ENCODE assay signal across 29 cellular contexts in genomic region chr13:32257649-32258048, GRCh38. TPM values are rescaled to one million over a fixed set of nuclear protein-coding genes. Genes with fewer than 3 reads are reported as not detected.
DNase-seq lines count a peak whose midpoint lies in the region; ATAC-seq and TF ChIP-seq lines count a peak whose summit lies in the region.
"Had no signal": no experiment of that assay in that cellular context is flagged by ENCODE, and none has a peak within 500 bp of the region (broad histone marks: within the 10 kb centered on the region; RNA-seq: fewer than 3 reads in every experiment).

No MANE protein-coding gene starts in this region.

- intact Hi-C loops in heart left ventricle (cut with DNase I), result no loop called here
- intact Hi-C loops in Right ventricle myocardium inferior (cut with DNase I), result no loop called here

- no peaks in the 10 kb centered on the region for H3K27me3 ChIP-seq in heart left ventricle
- H3K27me3 ChIP-seq: SJSA1 had no signal

- peaks cover 5 to 92% (median 46%) of the 10 kb centered on the region in 12 donors for H3K4me1 ChIP-seq in heart left ventricle
- H3K4me1 ChIP-seq: A549 had no signal

- no peak for DNase-seq in heart left ventricle
- DNase-seq in Right ventricle myocardium inferior (ENCODE audit: missing footprints), result no peak
- DNase-seq in DMS53 treated with DMSO at 0.1 percent for 48 hours (lab: John Stamatoyannopoulos, UW; ENCODE audit: unreplicated experiment), result peak; percentile 81
- peak; percentile 2 for DNase-seq in NCI-H69 (lab: John Stamatoyannopoulos, UW)
- DNase-seq in germinal center (ENCODE audit: low spot score), result no peak
- DNase-seq in NCI-H82 treated with DMSO at 0.1 percent for 48 hours (lab: John Stamatoyannopoulos, UW; ENCODE audit: unreplicated experiment), result no peak
- DNase-seq: AML-193; CD8-positive, alpha-beta T cell; DMS 273 treated with DMSO at 0.1 percent for 48 hours; H9; Kasumi-1; MV-4-11; NCI-H1105; NCI-H1436 treated with DMSO at 0.1 percent for 48 hours; NCI-H187 treated with DMSO at 0.1 percent for 48 hours; NCI-H2107; NCI-H524; NK-92 treated with Interleukin-12 subunit alpha and Interleukin-12 subunit beta, amount 100 ng/mL, for 24 hours; PC-3; T-helper 2 cell had no signal

- peak overlapping the region in 2 of 12 donors; percentile 2 to 10 for H3K4me3 ChIP-seq in heart left ventricle
- H3K4me3 ChIP-seq: A549, GM23338, K562, SJSA1 had no signal

- peaks cover 0 to 46% (median 6%) of the 10 kb centered on the region in 9 donors for H3K36me3 ChIP-seq in heart left ventricle
- H3K36me3 ChIP-seq: SJSA1 had no signal

- no peak for TF ChIP-seq CTCF in heart left ventricle (IDR thresholded peaks at IDR 0.05)

- TF ChIP-seq POLR2A in heart left ventricle (IDR thresholded peaks at IDR 0.05), result no peak

- no peaks in the 10 kb centered on the region for H3K9me3 ChIP-seq in heart left ventricle
- H3K9me3 ChIP-seq: A549, SJSA1 had no signal

- no peak for ATAC-seq in heart left ventricle
- no peak for ATAC-seq in Right ventricle myocardium inferior
- no peak for ATAC-seq in GM18861 (IDR thresholded peaks at IDR 0.05; ENCODE audit: unreplicated experiment)
- ATAC-seq: A549; CD8-positive, alpha-beta T cell; GM23338; K562; PC-3 had no signal

- peak overlapping the region in 7 of 12 donors; percentile 25 to 92 (median 88) for H3K27ac ChIP-seq in heart left ventricle
- H3K27ac ChIP-seq: A549, SJSA1 had no signal

RNA-seq across cellular contexts. Expression of gene ZAR1L, which starts 57.5 kb away (rescaled TPM):
- total RNA-seq in heart left ventricle (not detected), Right ventricle myocardium inferior (not detected)
- polyA plus RNA-seq in heart left ventricle, result not detected
- total RNA-seq: CD8-positive, alpha-beta T cell; Daoy; G401; H9; HT1080; K562; MCF 10A; PC-3 had no signal
- polyA plus RNA-seq: A549, K562 had no signal

RNA-seq across cellular contexts. Expression of gene BRCA2, which starts 57.7 kb away (rescaled TPM):
- 1 to 10 TPM in 2 of 9 donors, under 1 TPM in 7; 0.13 to 5.2 (median 0.42) TPM for total RNA-seq in heart left ventricle
- under 1 TPM; 0.04 to 0.12 TPM for polyA plus RNA-seq in heart left ventricle
- total RNA-seq in Right ventricle myocardium inferior, result 0.87 TPM

Comparison
In these comparisons a context has a peak if more than half of its experiments do, and no peak if none do; other contexts are left out.
1. DNase-seq: peak in DMS53 treated with DMSO at 0.1 percent for 48 hours (single experiment) and NCI-H69 (single experiment); none in heart left ventricle (0 of 5), Right ventricle myocardium inferior (single experiment), germinal center (single experiment) and NCI-H82 treated with DMSO at 0.1 percent for 48 hours (single experiment).